Comparison of ENCODE assay signal across 8 cellular contexts in genomic region chr1:93608188-93609109, GRCh38.
DNase-seq lines count a peak whose midpoint lies in the region; ATAC-seq, FAIRE-seq and TF ChIP-seq lines count a peak whose summit lies in the region.

No MANE protein-coding gene starts in this region.

- peaks cover 81% of the 10 kb centered on the region for H4K20me1 ChIP-seq in astrocyte (ENCODE audit: insufficient read depth, low read length)

- H3K4me1 ChIP-seq in astrocyte (ENCODE audit: insufficient read depth, low read length) (peaks cover 55% of the 10 kb centered on the region), psoas muscle (peaks cover 72% of the 10 kb centered on the region), A673 (ENCODE audit: insufficient read depth, low read length, poor library complexity, severe bottlenecking) (no peaks in the 10 kb centered on the region)

- no peaks in the 10 kb centered on the region for H3K27me3 Mint-ChIP-seq in astrocyte (ENCODE audit: low read depth, unreplicated experiment)

- peak overlapping the region; percentile 63 for H3K9ac ChIP-seq in astrocyte (ENCODE audit: low read length)

- H3K27ac Mint-ChIP-seq in astrocyte (ENCODE audit: unreplicated experiment) = no peak overlapping the region

- no peaks in the 10 kb centered on the region for H3K27me3 ChIP-seq in astrocyte (ENCODE audit: insufficient read depth, low read length)
- no peaks in the 10 kb centered on the region for H3K27me3 ChIP-seq in psoas muscle (ENCODE audit: insufficient read depth in 3 of 3, low read length in 2 of 3)
- H3K27me3 ChIP-seq in A673 (replicated peaks; ENCODE audit: insufficient read depth, low read depth, low read length, poor library complexity) = no peaks in the 10 kb centered on the region

- CTCF ChIA-PET in A673 (lab: Charles Lee) = no interaction called here

- H3K27ac ChIP-seq in astrocyte (ENCODE audit: low read depth, low read length) (peak overlapping the region; percentile 85), psoas muscle (peak overlapping the region; percentile 86), A673 (ENCODE audit: low read depth, low read length, poor library complexity, severe bottlenecking) (no peak overlapping the region)

- H3K4me3 ChIP-seq in astrocyte (ENCODE audit: insufficient read depth, low read depth, low read length) = no peak overlapping the region
- H3K4me3 ChIP-seq in psoas muscle = no peak overlapping the region
- no peak overlapping the region for H3K4me3 ChIP-seq in A673 (ENCODE audit: low read depth, low read length, poor library complexity, severe bottlenecking)

- peak; percentile 70 for DNase-seq in astrocyte (ENCODE audit: low read depth)
- DNase-seq in psoas muscle = no peak
- no peak for DNase-seq in A673 (ENCODE audit: low spot score)
- no peak for DNase-seq in AML-193 (lab: John Stamatoyannopoulos, UW)
- DNase-seq in DMS153 treated with DMSO at 0.1 percent for 48 hours (lab: John Stamatoyannopoulos, UW; ENCODE audit: unreplicated experiment) = no peak
- DNase-seq in NK-92 (lab: John Stamatoyannopoulos, UW; ENCODE audit: unreplicated experiment) = no peak

- POLR2A ChIA-PET in A673 (lab: Charles Lee; ENCODE audit: low non-redundant PET) = no interaction called here

- H3K9me3 ChIP-seq in astrocyte (ENCODE audit: insufficient read depth, low read depth, low read length) = no peaks in the 10 kb centered on the region
- no peaks in the 10 kb centered on the region for H3K9me3 ChIP-seq in psoas muscle
- no peaks in the 10 kb centered on the region for H3K9me3 ChIP-seq in A673 (ENCODE audit: low read depth, low read length, poor library complexity, severe bottlenecking)

- peaks cover 96% of the 10 kb centered on the region for H3K79me2 ChIP-seq in astrocyte (ENCODE audit: insufficient read depth, low read length)

- peak overlapping the region; percentile 55 for H3K4me2 ChIP-seq in astrocyte (ENCODE audit: low read length)

- H3K9me3 Mint-ChIP-seq in astrocyte (ENCODE audit: unreplicated experiment) = no peaks in the 10 kb centered on the region

- no peak for TF ChIP-seq CTCF in astrocyte (IDR thresholded peaks at IDR 0.05; ENCODE audit: insufficient read depth, low read depth, low read length)
- TF ChIP-seq CTCF in psoas muscle (IDR thresholded peaks at IDR 0.05) = no peak
- TF ChIP-seq CTCF in A673 (conservative IDR thresholded peaks at IDR 0.05; ENCODE audit: low read depth, low read length) = no peak

- no TSS peak for BruUV-seq in A673 (replicated peaks; lab: Mats Ljungman, UMichigan)

- WGBS in psoas muscle, 3 donors = 47 to 56% (median 51%) methylated on average over 15 of the region's 15 CpGs

- peak; percentile 15 for ATAC-seq in GM19025 (IDR thresholded peaks at IDR 0.05; ENCODE audit: low read depth, unreplicated experiment)
- ATAC-seq in HG02840 (IDR thresholded peaks at IDR 0.05; ENCODE audit: low FRiP score, unreplicated experiment) = peak; percentile 29
- peak; percentile 55 to 75 (median 60) for ATAC-seq in psoas muscle

- no peak overlapping the region for H3K4me3 Mint-ChIP-seq in astrocyte (ENCODE audit: unreplicated experiment)

- H3K4me1 Mint-ChIP-seq in astrocyte (ENCODE audit: low read depth, unreplicated experiment) = peaks cover 69% of the 10 kb centered on the region

- intact Hi-C loops in psoas muscle (cut with DNase I) = loop anchor here in 1 of 2 donors (5.0 kb wide), 1 partner anchor 161 kb away; the partner anchor contains the start of gene FNBP1L
- intact Hi-C loops in A673 (cut with micrococcal nuclease; ENCODE audit: unreplicated experiment) = no loop called here

- H3K36me3 ChIP-seq in astrocyte (ENCODE audit: insufficient read depth, low read length) (no peaks in the 10 kb centered on the region), psoas muscle (ENCODE audit: insufficient read depth in 1 of 2, low read depth in 1 of 2) (no peaks in the 10 kb centered on the region), A673 (ENCODE audit: insufficient read depth, low read length, poor library complexity, severe bottlenecking) (no peaks in the 10 kb centered on the region)

- no peak overlapping the region for H2AFZ ChIP-seq in astrocyte (ENCODE audit: low read depth, low read length)

- FAIRE-seq in astrocyte (lab: Jason Lieb, UNC) = no peak

- H3K36me3 Mint-ChIP-seq in astrocyte (ENCODE audit: low read depth, unreplicated experiment) = peaks cover 13% of the 10 kb centered on the region
